10 cellular contexts compared by ENCODE assay signal in the genomic region with DNA sequence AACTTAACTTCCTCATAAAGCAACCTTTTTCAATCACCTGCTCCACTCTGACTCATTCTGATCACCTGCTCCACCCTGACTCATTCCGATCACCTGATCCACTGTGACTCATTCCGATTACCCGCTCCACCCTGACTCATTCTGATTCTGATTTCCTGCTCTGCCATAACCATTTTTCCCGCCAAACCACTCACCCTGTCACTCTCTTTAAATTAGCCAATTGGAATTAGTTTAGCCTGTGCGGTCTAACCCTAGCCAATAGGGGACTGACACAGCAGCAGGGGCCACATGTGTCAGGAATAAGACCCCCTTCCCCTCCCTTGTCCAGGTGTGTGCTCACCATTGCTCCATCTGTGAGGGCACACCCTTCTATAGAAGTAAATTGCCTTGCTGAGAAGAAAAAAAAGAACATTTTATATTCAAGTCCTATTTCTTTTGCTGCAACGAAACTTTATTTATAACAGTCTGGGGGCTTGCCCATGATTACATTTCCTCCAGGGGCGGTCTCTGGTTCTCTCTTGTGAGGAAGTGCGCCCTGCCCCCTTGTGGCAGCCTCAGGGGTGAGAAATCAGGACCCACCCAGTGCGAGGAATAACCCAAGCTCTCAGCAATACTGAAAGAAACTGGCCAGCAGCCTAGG. TPM values are rescaled to one million over a fixed set of nuclear protein-coding genes. Genes with fewer than 3 reads are reported as not detected.
A peak's percentile ranks its signal among the peaks of the same experiment; 100 is the strongest.
DNase-seq lines count a peak whose midpoint lies in the region; ATAC-seq, FAIRE-seq and TF ChIP-seq lines count a peak whose summit lies in the region.
"Not testable (repeated sequence)": the region's sequence is repeated elsewhere in the genome, so short reads cannot be mapped to it uniquely, and the experiment has no call there.
"Had no signal": no experiment of that assay in that cellular context is flagged by ENCODE, and none has a peak within 500 bp of the region (broad histone marks: within the 10 kb centered on the region; RNA-seq: fewer than 3 reads in every experiment).

No MANE protein-coding gene starts in this region.

- not testable (repeated sequence) for TF ChIP-seq CTCF in PC-9 (conservative IDR thresholded peaks at IDR 0.05); fibroblast of mammary gland (conservative IDR thresholded peaks at IDR 0.05; ENCODE audit: control insufficient read depth, insufficient read depth, low read depth, low read length)
- TF ChIP-seq CTCF in K562 (IDR thresholded peaks at IDR 0.05 in 2 of 3, conservative IDR thresholded peaks at IDR 0.05 in 1 of 3; ENCODE audit: insufficient read depth in 2 of 3, low read depth in 1 of 3, low read length in 3 of 3) (peak in 2 of 3 experiments; percentile 31; a peak in 2 of 6 replicates), testis (IDR thresholded peaks at IDR 0.05) (peak in 1 of 3 experiments; percentile 11)

- H3K9ac ChIP-seq in K562 (ENCODE audit: insufficient read depth in 1 of 2, low read depth in 2 of 2, low read length in 2 of 2) = not testable (repeated sequence)

- POLR2A ChIA-PET in PC-9 (lab: Charles Lee; ENCODE audit: unreplicated experiment); activated CD8-positive, alpha-beta T cell treated with anti-CD3 and anti-CD28 coated beads, Interleukin-2, amount 10 ng/mL, durations not matched to agents 7 days and 5 days (lab: Charles Lee): not testable (repeated sequence)
- POLR2A ChIA-PET in K562 (lab: Yijun Ruan, JAX) = interaction anchor here (0.6 kb wide), 1 partner anchor 387 kb away, joined by 3 read pairs; no protein-coding TSS in a partner anchor

- intact Hi-C loops in PC-9 (cut with micrococcal nuclease; ENCODE audit: unreplicated experiment) = loop anchor here (1.0 kb wide), 1 partner anchor 143 kb away; no protein-coding TSS in a partner anchor
- intact Hi-C loops in K562 (cut with micrococcal nuclease); testis (cut with DNase I; ENCODE audit: low total_unique reads): not testable (repeated sequence)

- H3F3A ChIP-seq in PC-9 (ENCODE audit: insufficient read depth, low read depth) = peaks cover 13% of the 10 kb centered on the region

- 0 out of 4 replicates have a peak, but pooled peaks of 1 of the 2 experiments have one; percentile 10 for TF ChIP-seq RAD21 in K562 (CRISPR knock-in tag; conservative IDR thresholded peaks at IDR 0.05 in 1 of 2, IDR thresholded peaks at IDR 0.05 in 1 of 2)

- not testable (repeated sequence) for H3K36me3 Mint-ChIP-seq in activated CD8-positive, alpha-beta T cell treated with anti-CD3 and anti-CD28 coated beads, Interleukin-2, amount 10 ng/mL, durations not matched to agents 7 days and 5 days (ENCODE audit: low read depth)

- H3K4me2 ChIP-seq in PC-9; K562 (ENCODE audit: insufficient read depth, low read length): not testable (repeated sequence)

- H3K9me3 ChIP-seq in PC-9 (ENCODE audit: insufficient read depth, low read depth) = peaks cover 29% of the 10 kb centered on the region
- H3K9me3 ChIP-seq in K562 (replicated peaks; ENCODE audit: control insufficient read depth, insufficient read depth, low read depth, low read length); testis: not testable (repeated sequence)

- H4K20me1 ChIP-seq in PC-9 (ENCODE audit: insufficient read depth); K562 (replicated peaks; ENCODE audit: control insufficient read depth, insufficient read depth, low read length): not testable (repeated sequence)

- not testable (repeated sequence) for H3K9me1 ChIP-seq in K562 (ENCODE audit: control insufficient read depth, insufficient read depth, low read length)

- FAIRE-seq in K562 (lab: Jason Lieb, UNC) = not testable (repeated sequence)

- H2AFZ ChIP-seq in PC-9; K562 (ENCODE audit: low read depth, low read length): not testable (repeated sequence)

- H3K4me1 Mint-ChIP-seq in activated CD8-positive, alpha-beta T cell treated with anti-CD3 and anti-CD28 coated beads, Interleukin-2, amount 10 ng/mL, durations not matched to agents 7 days and 5 days (ENCODE audit: low read depth) = not testable (repeated sequence)

- not testable (repeated sequence) for ATAC-seq in activated CD8-positive, alpha-beta T cell treated with anti-CD3 and anti-CD28 coated beads, Interleukin-2, amount 10 ng/mL, durations not matched to agents 7 days and 5 days
- peak; percentile 39; the same call in 2 of the 3 replicates for ATAC-seq in K562

- H3K27ac Mint-ChIP-seq in activated CD8-positive, alpha-beta T cell treated with anti-CD3 and anti-CD28 coated beads, Interleukin-2, amount 10 ng/mL, durations not matched to agents 7 days and 5 days = not testable (repeated sequence)

- H3K36me3 ChIP-seq in PC-9 (ENCODE audit: low read depth); K562 (ENCODE audit: control insufficient read depth, insufficient read depth, low read length); testis (ENCODE audit: low read depth, missing control alignments): not testable (repeated sequence)

- peak overlapping the region; percentile 85 for H3K27ac ChIP-seq in PC-9
- not testable (repeated sequence) for H3K27ac ChIP-seq in K562 (ENCODE audit: extremely low read depth, low read depth, low read length); testis

- CTCF ChIA-PET in PC-9 (lab: Charles Lee); activated CD8-positive, alpha-beta T cell treated with anti-CD3 and anti-CD28 coated beads, Interleukin-2, amount 10 ng/mL, durations not matched to agents 7 days and 5 days (lab: Charles Lee); K562 (lab: Yijun Ruan, JAX; ENCODE audit: low intra/inter-chr PET ratio): not testable (repeated sequence)

- TF ChIP-seq POLR2A in K562 (conservative IDR thresholded peaks at IDR 0.05); testis (IDR thresholded peaks at IDR 0.05): not testable (repeated sequence)

- H3K9me3 Mint-ChIP-seq in activated CD8-positive, alpha-beta T cell treated with anti-CD3 and anti-CD28 coated beads, Interleukin-2, amount 10 ng/mL, durations not matched to agents 7 days and 5 days (ENCODE audit: insufficient read depth) = peaks cover 19% of the 10 kb centered on the region

- DNase-seq in DMS53 treated with DMSO at 0.1 percent for 48 hours (lab: John Stamatoyannopoulos, UW; ENCODE audit: unreplicated experiment) (peak; percentile 72), HT-29 (ENCODE audit: low spot score) (peak; percentile 77), PC-9 (peak; percentile 54 to 85), K562 (ENCODE audit: extremely low read depth in 1 of 4, low spot score in 3 of 4) (peak in 1 of 4 experiments; percentile 11), fibroblast of mammary gland (ENCODE audit: low read depth) (peak; percentile 89), nucleus accumbens (lab: John Stamatoyannopoulos, UW) (peak in 30 of 56 donors; percentile 16 to 80 (median 46)), testis (peak; percentile 33)
- peak; percentile 29 for DNase-seq in activated CD8-positive, alpha-beta T cell treated with anti-CD3 and anti-CD28 coated beads, Interleukin-2, amount 10 ng/mL, durations not matched to agents 7 days and 5 days

- BruUV-seq in PC-9 (replicated peaks; lab: Mats Ljungman, UMichigan); K562 (replicated peaks; lab: Mats Ljungman, UMichigan): not testable (repeated sequence)

- H3K9me2 ChIP-seq in PC-9 (ENCODE audit: insufficient read depth) = not testable (repeated sequence)

- not testable (repeated sequence) for H3K4me1 ChIP-seq in PC-9 (replicated peaks; ENCODE audit: insufficient read depth); K562 (replicated peaks in 1 of 2; ENCODE audit: control insufficient read depth in 2 of 2, insufficient read depth in 2 of 2, low read length in 2 of 2)
- H3K4me1 ChIP-seq in testis = peaks cover 18% of the 10 kb centered on the region

- H3K4me3 ChIP-seq in PC-9; K562; fibroblast of mammary gland (ENCODE audit: control insufficient read depth, low read depth, low read length); testis: not testable (repeated sequence)

- in situ Hi-C loops in K562 (cut with MboI) = not testable (repeated sequence)

- H3K27me3 ChIP-seq in PC-9 (ENCODE audit: insufficient read depth, low read depth); testis: not testable (repeated sequence)
- peaks cover 0 to 11% of the 10 kb centered on the region in 2 experiments; a peak in 3 of 5 replicates for H3K27me3 ChIP-seq in K562 (ENCODE audit: control insufficient read depth in 2 of 2, insufficient read depth in 2 of 2, low read length in 2 of 2)

- not testable (repeated sequence) for H3K27me3 Mint-ChIP-seq in activated CD8-positive, alpha-beta T cell treated with anti-CD3 and anti-CD28 coated beads, Interleukin-2, amount 10 ng/mL, durations not matched to agents 7 days and 5 days (ENCODE audit: low read depth)

- 3% methylated on average over 8 of the region's 9 CpGs for WGBS in K562 (ENCODE audit: insufficient coverage, low coverage, missing lambda C conversion rate)
- WGBS in testis, 2 donors = 95% methylated on average over 9 of the region's 9 CpGs

- TF ChIP-seq EP300 in K562 (IDR thresholded peaks at IDR 0.05; ENCODE audit: low read length) = not testable (repeated sequence)

- H3K79me2 ChIP-seq in PC-9 (ENCODE audit: low read depth); K562 (ENCODE audit: control insufficient read depth, insufficient read depth, low read length): not testable (repeated sequence)

- not testable (repeated sequence) for H3K4me3 Mint-ChIP-seq in activated CD8-positive, alpha-beta T cell treated with anti-CD3 and anti-CD28 coated beads, Interleukin-2, amount 10 ng/mL, durations not matched to agents 7 days and 5 days

RNA-seq across cellular contexts. Expression of a gene that starts 24.3 kb away (rescaled TPM):
- not detected in 2 replicates for total RNA-seq in HT-29 (2014; rRNA removed; shearing (Covaris generic))
- total RNA-seq in PC-9 (2021) = 0.80 and 1.1 TPM in 2 replicates
- not detected for total RNA-seq in activated CD8-positive, alpha-beta T cell treated with anti-CD3 and anti-CD28 coated beads, Interleukin-2, amount 10 ng/mL, durations not matched to agents 7 days and 5 days
- not detected in 2 replicates for total RNA-seq in K562 (2011; cell fraction: chromatin; rRNA removed; ENCODE audit: low replicate concordance)
- total RNA-seq in K562 (2011; cell fraction: nucleolus; rRNA removed) = not detected in 2 replicates
- not detected in 2 replicates for total RNA-seq in K562 (2011; cell fraction: nucleoplasm; rRNA removed)
- not detected in 2 replicates for total RNA-seq in K562 (2014; rRNA removed)
- total RNA-seq in K562 (2014; rRNA removed; fragmentation: Illumina TruSeq; extraction: Trizol) = not detected in 2 replicates
- not detected in 2 replicates for total RNA-seq in K562 (2015; rRNA removed; fragmentation: Illumina TruSeq; extraction: Trizol)
- not detected in 2 replicates for total RNA-seq in K562 (2021)
- not detected in 2 replicates for polyA plus RNA-seq in K562 (2011; rRNA removed)
- not detected in 2 replicates for polyA plus RNA-seq in K562 (2011; cell fraction: cytosol; rRNA removed)
- polyA plus RNA-seq in K562 (2011; cell fraction: nucleus; rRNA removed) = not detected in 2 replicates
- not detected in 2 replicates for polyA plus RNA-seq in K562 (2012)
- not detected in 2 replicates for polyA plus RNA-seq in K562 (2014; fragmentation: Illumina TruSeq; extraction: Trizol)
- not detected for polyA plus RNA-seq in K562 (2014; fragmentation: Nextera tagmentation; extraction: Ambion mirVana)
- not detected in 2 replicates for polyA plus RNA-seq in K562 (2014; rRNA removed)
- 0.06 TPM in 1 of 2 replicates, not detected in the other for polyA minus RNA-seq in K562 (2011; rRNA and poly(A)+ RNA removed)
- not detected in 2 replicates for polyA minus RNA-seq in K562 (2011; cell fraction: cytosol; rRNA and poly(A)+ RNA removed)
- polyA minus RNA-seq in K562 (2011; cell fraction: nucleus; rRNA and poly(A)+ RNA removed) = not detected in 2 replicates
- 1 to 10 TPM; 1.6 to 4.6 TPM for total RNA-seq in testis
- polyA plus RNA-seq in testis (ENCODE audit: insufficient read depth, low read depth, low replicate concordance) = 2.7 TPM
- total RNA-seq: CD4-positive, CD25-positive, alpha-beta regulatory T cell; osteoblast had no signal
- polyA plus RNA-seq: CD4-positive, CD25-positive, alpha-beta regulatory T cell had no signal
